Comparison of ENCODE assay signal across 27 cellular contexts in genomic region chr22:47401592-47401898, GRCh38.
"Had no signal": no experiment of that assay in that cellular context is flagged by ENCODE, and none has a peak within 500 bp of the region (broad histone marks: within the 10 kb centered on the region; RNA-seq: fewer than 3 reads in every experiment).

No MANE protein-coding gene starts in this region.

- H3K4me3 ChIP-seq: ascending aorta, breast epithelium, cardiac muscle cell, coronary artery, dorsolateral prefrontal cortex had no signal

- H3K9me3 ChIP-seq: ascending aorta, breast epithelium had no signal

- DNase-seq: activated B cell treated with CpG ODN at 0.5 μM for 24 hours; activated CD4-positive, alpha-beta T cell treated with anti-CD3 and anti-CD28 coated beads for 48 hours; activated CD4-positive, alpha-beta T cell treated with anti-CD3 and anti-CD28 coated beads, Interleukin-2, amount 50 U/mL, for 1 hour; activated CD4-positive, alpha-beta T cell treated with anti-CD3 and anti-CD28 coated beads, Interleukin-2, amount 50 U/mL, for 48 hours; activated CD8-positive, alpha-beta memory T cell treated with anti-CD3 and anti-CD28 coated beads for 24 hours; activated CD8-positive, alpha-beta T cell treated with anti-CD3 and anti-CD28 coated beads for 36 hours; activated effector memory CD4-positive, alpha-beta T cell treated with Interleukin-2 at 50 U/mL for 16 hours; activated gamma-delta T cell treated with Interleukin-2 at 50 U/mL for 16 hours; activated naive CD4-positive, alpha-beta T cell treated with anti-CD3 and anti-CD28 coated beads, Interleukin-2, amount 50 U/mL, for 16 hours; activated naive CD4-positive, alpha-beta T cell treated with Interleukin-2 at 50 U/mL for 16 hours; activated T-cell treated with anti-CD3 and anti-CD28 coated beads, Interleukin-2, amount 50 U/mL, for 4 hours; central memory CD4-positive, alpha-beta T cell; cerebellar nuclear complex; dorsolateral prefrontal cortex; effector memory CD4-positive, alpha-beta T cell; endodermal cell; head of caudate nucleus; T-helper 17 cell; T1000; WERI-Rb-1 had no signal

- H3K27me3 ChIP-seq: ascending aorta, cardiac muscle cell had no signal

- H3K4me1 ChIP-seq: ascending aorta, breast epithelium had no signal

- ATAC-seq: activated CD4-positive, CD25-positive, alpha-beta regulatory T cell treated with anti-CD3 and anti-CD28 coated beads, Interleukin-2, amount 50 U/mL, for 24 hours; activated CD8-positive, alpha-beta T cell treated with anti-CD3 and anti-CD28 coated beads for 36 hours; activated T-cell treated with anti-CD3 and anti-CD28 coated beads, Interleukin-2, amount 50 U/mL, for 4 hours; activated T-helper 17 cell treated with anti-CD3 and anti-CD28 coated beads, Interleukin-2, amount 50 U/mL, for 72 hours; esophagus mucosa; T-helper 17 cell had no signal

- H3K36me3 ChIP-seq: ascending aorta, breast epithelium, cardiac muscle cell, WERI-Rb-1 had no signal

- H3K27ac ChIP-seq: ascending aorta, breast epithelium, cardiac muscle cell, coronary artery, dorsolateral prefrontal cortex, WERI-Rb-1 had no signal
